16 cellular contexts compared by ENCODE assay signal in genomic region chr17:38766341-38766740, GRCh38. TPM values are rescaled to one million over a fixed set of nuclear protein-coding genes. Genes with fewer than 3 reads are reported as not detected.
"Had no signal": no experiment of that assay in that cellular context is flagged by ENCODE, and none has a peak within 500 bp of the region (broad histone marks: within the 10 kb centered on the region; RNA-seq: fewer than 3 reads in every experiment).

No MANE protein-coding gene starts in this region.

- H3K4me1 ChIP-seq: breast epithelium, pancreas had no signal

- H3K27me3 ChIP-seq: breast epithelium, esophagus muscularis mucosa, heart right ventricle, pancreas had no signal

- H3K4me2 ChIP-seq: SK-N-SH, smooth muscle cell had no signal

- H3K9me2 ChIP-seq: SK-N-SH had no signal

- H3K27ac ChIP-seq: breast epithelium, esophagus muscularis mucosa, heart right ventricle, left ventricle myocardium inferior, pancreas had no signal

- H3K9me3 ChIP-seq: breast epithelium, esophagus muscularis mucosa, heart right ventricle, left ventricle myocardium inferior, pancreas, SK-N-SH had no signal

- DNase-seq: activated CD4-positive, alpha-beta T cell treated with anti-CD3 and anti-CD28 coated beads, Interleukin-2, amount 50 U/mL, for 1 hour; cerebellar nuclear complex; cortex of kidney; heart right ventricle; immature natural killer cell; kidney glomerular epithelial cell; left ventricle myocardium inferior; mammary epithelial cell; pancreas; SK-N-SH; stimulated activated CD4-positive, alpha-beta T cell treated with anti-CD3 and anti-CD28 coated beads, Interleukin-4, amount 100 ng/mL, for 1 hour; T1000 had no signal

- ATAC-seq: pancreas, sciatic nerve had no signal

- H3K9ac ChIP-seq: SK-N-SH had no signal

- H3K4me3 ChIP-seq: breast epithelium, esophagus muscularis mucosa, heart right ventricle, left ventricle myocardium inferior, pancreas, smooth muscle cell had no signal

- H3K9me3 Mint-ChIP-seq: immature natural killer cell had no signal

- H3K4me3 Mint-ChIP-seq: immature natural killer cell had no signal

RNA-seq across cellular contexts. Expression of gene PCGF2, which starts 18.2 kb away (rescaled TPM):
- polyA plus RNA-seq: immature natural killer cell had no signal
